In the genomic region with DNA sequence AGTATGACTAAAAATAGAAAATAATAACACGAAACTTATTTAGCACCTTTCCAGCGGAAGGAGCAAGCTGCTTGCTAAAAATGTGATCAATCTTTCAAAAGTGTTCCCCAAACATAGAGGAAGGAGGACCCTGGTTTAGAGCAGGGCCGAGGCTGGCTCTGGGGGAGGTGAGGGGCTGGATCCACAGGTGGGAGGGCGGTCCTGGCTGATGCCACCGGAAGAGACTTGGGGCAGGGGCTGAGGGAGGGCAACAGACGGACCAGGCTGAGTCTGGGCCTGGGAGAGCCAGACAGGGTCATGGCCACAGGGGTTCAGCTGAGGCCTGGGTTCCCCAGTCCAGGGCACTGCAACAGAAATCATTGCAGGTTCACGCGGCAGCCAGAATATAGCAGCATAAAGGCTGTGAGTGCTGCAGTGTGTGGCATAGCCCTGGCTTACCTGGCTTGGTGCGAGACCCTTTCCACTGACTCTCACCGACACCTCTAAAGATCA, we compare ENCODE assay signal across 15 cellular contexts.
A peak's percentile ranks its signal among the peaks of the same experiment; 100 is the strongest.
DNase-seq lines count a peak whose midpoint lies in the region; ATAC-seq and TF ChIP-seq lines count a peak whose summit lies in the region.
"Had no signal": no experiment of that assay in that cellular context is flagged by ENCODE, and none has a peak within 500 bp of the region (broad histone marks: within the 10 kb centered on the region; RNA-seq: fewer than 3 reads in every experiment).

No MANE protein-coding gene starts in this region.

- H3K36me3 ChIP-seq in GM23338 (ENCODE audit: insufficient read depth) (no peaks in the 10 kb centered on the region), MM.1S (replicated peaks; ENCODE audit: insufficient read depth, low read length) (no peaks in the 10 kb centered on the region)
- H3K36me3 ChIP-seq: BLaER1 treated with 17β-estradiol and CSF1 and Interleukin-3, amounts not matched to agents 10 nM and 100 nM had no signal

- DNase-seq in GM23338 (ENCODE audit: low spot score) (no peak), MM.1S (no peak), nephron progenitor cell (no peak), sciatic nerve (ENCODE audit: low spot score) (no peak), SIG-M5 (lab: John Stamatoyannopoulos, UW) (no peak), mesothelial cell of epicardium (ENCODE audit: low spot score in 2 of 2, unreplicated experiment in 2 of 2) (no peak)
- DNase-seq in stimulated activated CD4-positive, alpha-beta T cell treated with anti-CD3 and anti-CD28 coated beads, Interleukin-2, amount 100 ng/mL, for 48 hours, result no peak
- DNase-seq: ACHN; CD4-positive, CD25-positive, alpha-beta regulatory T cell; DMS53; GF-D8; H7; HFFc6 had no signal

- H3K4me3 ChIP-seq in GM23338 (no peak overlapping the region), MM.1S (ENCODE audit: low read length) (no peak overlapping the region)
- H3K4me3 ChIP-seq: BLaER1 treated with 17β-estradiol and CSF1 and Interleukin-3, amounts not matched to agents 10 nM and 100 nM had no signal

- H3K9me2 ChIP-seq in GM23338 (ENCODE audit: insufficient read depth), result no peaks in the 10 kb centered on the region
- H3K9me2 ChIP-seq in MM.1S (replicated peaks; ENCODE audit: insufficient read depth, low read length), result no peaks in the 10 kb centered on the region

- H4K20me1 ChIP-seq in GM23338 (replicated peaks; ENCODE audit: insufficient read depth) (no peaks in the 10 kb centered on the region), MM.1S (ENCODE audit: insufficient read depth, low read length) (no peaks in the 10 kb centered on the region)

- H3K9me3 Mint-ChIP-seq in GM23338 (no peaks in the 10 kb centered on the region), nephron progenitor cell (no peaks in the 10 kb centered on the region), mesothelial cell of epicardium (no peaks in the 10 kb centered on the region)
- H3K9me3 Mint-ChIP-seq: CD4-positive, CD25-positive, alpha-beta regulatory T cell; HFFc6 had no signal

- H3K79me2 ChIP-seq in GM23338 (replicated peaks; ENCODE audit: insufficient read depth) (no peaks in the 10 kb centered on the region), MM.1S (ENCODE audit: low read length) (no peaks in the 10 kb centered on the region)

- H3K27ac ChIP-seq in GM23338 (ENCODE audit: low read depth) (no peak overlapping the region), MM.1S (ENCODE audit: low read length) (no peak overlapping the region)
- H3K27ac ChIP-seq: BLaER1 treated with 17β-estradiol and CSF1 and Interleukin-3, amounts not matched to agents 10 nM and 100 nM had no signal

- intact Hi-C loops in sciatic nerve (cut with DNase I), result no loop called here

- H3K36me3 Mint-ChIP-seq in GM23338 (ENCODE audit: low read depth) (no peaks in the 10 kb centered on the region), nephron progenitor cell (ENCODE audit: low read depth) (no peaks in the 10 kb centered on the region), mesothelial cell of epicardium (no peaks in the 10 kb centered on the region)
- H3K36me3 Mint-ChIP-seq: CD4-positive, CD25-positive, alpha-beta regulatory T cell had no signal

- 0 out of 2 replicates have a peak overlapping the region, but pooled peaks have one; percentile 14 for H2AFZ ChIP-seq in GM23338
- 0 out of 2 replicates have a peak overlapping the region, but pooled peaks have one; percentile 45 for H2AFZ ChIP-seq in MM.1S (ENCODE audit: low read length)

- H3K4me3 Mint-ChIP-seq in GM23338 (no peak overlapping the region), nephron progenitor cell (no peak overlapping the region), mesothelial cell of epicardium (no peak overlapping the region)
- H3K4me3 Mint-ChIP-seq: CD4-positive, CD25-positive, alpha-beta regulatory T cell; HFFc6 had no signal

- H3K4me1 ChIP-seq in GM23338 (ENCODE audit: insufficient read depth) (no peaks in the 10 kb centered on the region), MM.1S (ENCODE audit: low read length) (peaks cover 6% of the 10 kb centered on the region; the same call in 1 of the 2 replicates)

- H3K27ac Mint-ChIP-seq in GM23338 (no peak overlapping the region), nephron progenitor cell (peak overlapping the region; percentile 32), mesothelial cell of epicardium (no peak overlapping the region)
- H3K27ac Mint-ChIP-seq: HFFc6 had no signal

- ATAC-seq in GM23338, result 0 out of 3 replicates have a peak, but pooled peaks have one; percentile 12
- ATAC-seq in sciatic nerve, result peak; percentile 21
- ATAC-seq in GM19035 (IDR thresholded peaks at IDR 0.05; ENCODE audit: unreplicated experiment), result no peak

- H3K27me3 ChIP-seq in GM23338 (ENCODE audit: insufficient read depth) (no peaks in the 10 kb centered on the region), MM.1S (replicated peaks; ENCODE audit: insufficient read depth, low read length) (peaks cover 23% of the 10 kb centered on the region)
- H3K27me3 ChIP-seq: BLaER1 treated with 17β-estradiol and CSF1 and Interleukin-3, amounts not matched to agents 10 nM and 100 nM had no signal

- H3F3A ChIP-seq in GM23338 (replicated peaks; ENCODE audit: low read depth), result no peaks in the 10 kb centered on the region
- H3F3A ChIP-seq in MM.1S (ENCODE audit: insufficient read depth, low read length), result no peaks in the 10 kb centered on the region

- H3K4me1 Mint-ChIP-seq in GM23338, result peaks cover 14% of the 10 kb centered on the region
- H3K4me1 Mint-ChIP-seq in nephron progenitor cell, result peaks cover 59% of the 10 kb centered on the region
- peaks cover 4% of the 10 kb centered on the region for H3K4me1 Mint-ChIP-seq in mesothelial cell of epicardium

- H3K9ac ChIP-seq in MM.1S (ENCODE audit: low read length), result no peak overlapping the region

- H3K27me3 Mint-ChIP-seq in GM23338 (ENCODE audit: insufficient read depth, low read depth, poor library complexity) (peaks cover 9% of the 10 kb centered on the region), nephron progenitor cell (ENCODE audit: low read depth, poor library complexity) (peaks cover 9% of the 10 kb centered on the region), mesothelial cell of epicardium (ENCODE audit: low read depth) (peaks cover 38% of the 10 kb centered on the region)
- H3K27me3 Mint-ChIP-seq: CD4-positive, CD25-positive, alpha-beta regulatory T cell had no signal

- no peaks in the 10 kb centered on the region for H3K9me3 ChIP-seq in MM.1S (replicated peaks; ENCODE audit: insufficient read depth, low read length)
- H3K9me3 ChIP-seq: BLaER1 treated with 17β-estradiol and CSF1 and Interleukin-3, amounts not matched to agents 10 nM and 100 nM had no signal

- TF ChIP-seq CTCF in GM23338 (conservative IDR thresholded peaks at IDR 0.05; ENCODE audit: low read depth in 2 of 2) (no peak), MM.1S (IDR thresholded peaks at IDR 0.05; ENCODE audit: low read length) (no peak), nephron progenitor cell (IDR thresholded peaks at IDR 0.05) (no peak), mesothelial cell of epicardium (IDR thresholded peaks at IDR 0.05; ENCODE audit: unreplicated experiment) (no peak)

- H3K4me2 ChIP-seq in GM23338 (no peak overlapping the region), MM.1S (ENCODE audit: low read depth, low read length) (peak overlapping the region; percentile 16; the same call in 1 of the 2 replicates)

TF ChIP-seq in GM23338, 12 proteins besides CTCF, POLR2A, EP300 and RAD21 (continues in another document):
- no peak for TF ChIP-seq EZH2phosphoT487 (IDR thresholded peaks at IDR 0.05; ENCODE audit: unreplicated experiment)
- TF ChIP-seq NANOG (IDR thresholded peaks at IDR 0.05; ENCODE audit: borderline replicate concordance), result no peak
- no peak for TF ChIP-seq ETS1 (IDR thresholded peaks at IDR 0.05)
- TF ChIP-seq STAT1 (IDR thresholded peaks at IDR 0.05; ENCODE audit: unreplicated experiment), result no peak
- TF ChIP-seq ZNF114 (CRISPR knock-in tag; IDR thresholded peaks at IDR 0.05), result no peak
- TF ChIP-seq CREB1 (CRISPR knock-in tag; IDR thresholded peaks at IDR 0.05; ENCODE audit: low read depth), result no peak
- no peak for TF ChIP-seq ZNF331 (CRISPR knock-in tag; IDR thresholded peaks at IDR 0.05; ENCODE audit: low read depth)
